Comparison of ENCODE assay signal across 22 cellular contexts in the genomic region with DNA sequence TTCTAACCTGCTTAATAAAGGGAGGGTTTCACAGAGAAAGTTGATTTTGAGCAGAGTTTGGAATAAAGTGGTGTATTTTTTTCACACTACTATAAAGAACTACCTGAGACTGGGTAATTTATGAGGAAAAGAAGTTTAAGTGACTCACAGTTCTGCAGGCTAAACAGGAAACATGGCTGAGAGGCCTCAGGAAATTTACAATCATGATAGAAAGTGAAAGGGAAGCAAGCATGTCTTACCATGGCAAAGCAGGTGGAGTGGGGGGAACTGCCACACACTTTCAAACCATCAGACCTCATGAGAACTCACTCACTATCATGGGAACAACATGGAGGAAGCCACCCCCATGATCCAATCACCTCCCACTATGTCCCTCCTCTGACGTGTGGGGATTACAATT.
A peak's percentile ranks its signal among the peaks of the same experiment; 100 is the strongest.
DNase-seq lines count a peak whose midpoint lies in the region; ATAC-seq, FAIRE-seq and TF ChIP-seq lines count a peak whose summit lies in the region.
"Had no signal": no experiment of that assay in that cellular context is flagged by ENCODE, and none has a peak within 500 bp of the region (broad histone marks: within the 10 kb centered on the region; RNA-seq: fewer than 3 reads in every experiment).

No MANE protein-coding gene starts in this region.

- H3K4me2 ChIP-seq in mammary epithelial cell (ENCODE audit: insufficient read depth, low read depth, low read length) (no peak overlapping the region), endothelial cell of umbilical vein (ENCODE audit: insufficient read depth, low read length) (peak overlapping the region; percentile 64)
- H3K4me2 ChIP-seq: hepatocyte had no signal

- H3K9ac ChIP-seq in mammary epithelial cell (ENCODE audit: insufficient read depth, low read length) (no peak overlapping the region), endothelial cell of umbilical vein (replicated peaks; ENCODE audit: extremely low read depth, insufficient read depth, low read length) (no peak overlapping the region)

- H3K4me3 Mint-ChIP-seq in stimulated activated effector memory CD8-positive, alpha-beta T cell treated with anti-CD3 and anti-CD28 coated beads, Interleukin-12 subunit alpha, Interleukin-12 subunit beta, amount 100 ng/mL, for 72 hours: no peak overlapping the region
- H3K4me3 Mint-ChIP-seq: activated CD4-positive, alpha-beta memory T cell treated with anti-CD3 and anti-CD28 coated beads, Interleukin-2, amount 10 ng/mL, durations not matched to agents 7 days and 5 days; activated T-cell treated with anti-CD3 and anti-CD28 coated beads, Interleukin-2, amount 50 U/mL, for 72 hours; CD4-positive, alpha-beta T cell; stimulated activated naive CD8-positive, alpha-beta T cell treated with anti-CD3 and anti-CD28 coated beads, Interleukin-15, Interleukin-2, amounts not matched to agents 100 ng/mL and 50 ng/mL, for 24 hours had no signal

- in situ Hi-C loops in mammary epithelial cell (cut with MboI; ENCODE audit: low sequenced_read_pairs in 2 of 2): no loop called here

- H4K20me1 ChIP-seq in mammary epithelial cell (ENCODE audit: insufficient read depth, low read length) (no peaks in the 10 kb centered on the region), endothelial cell of umbilical vein (replicated peaks; ENCODE audit: control insufficient read depth, extremely low read depth, insufficient read depth, low read length) (no peaks in the 10 kb centered on the region)

- dilution Hi-C loops in mammary epithelial cell (cut with HindIII; ENCODE audit: low sequenced_read_pairs) (no loop called here), endothelial cell of umbilical vein (cut with MboI; ENCODE audit: extremely low pct_ligation_motif_present, low sequenced_read_pairs) (no loop called here)

- H3K27ac ChIP-seq in mammary epithelial cell (ENCODE audit: insufficient read depth, low read depth, low read length) (no peak overlapping the region), breast epithelium (no peak overlapping the region), endothelial cell of umbilical vein (ENCODE audit: insufficient read depth, low read depth, low read length) (no peak overlapping the region)
- H3K27ac ChIP-seq: hepatocyte, VCaP had no signal

- no peaks in the 10 kb centered on the region for H3K9me3 Mint-ChIP-seq in stimulated activated effector memory CD8-positive, alpha-beta T cell treated with anti-CD3 and anti-CD28 coated beads, Interleukin-12 subunit alpha, Interleukin-12 subunit beta, amount 100 ng/mL, for 72 hours
- H3K9me3 Mint-ChIP-seq: activated CD4-positive, alpha-beta memory T cell treated with anti-CD3 and anti-CD28 coated beads, Interleukin-2, amount 10 ng/mL, durations not matched to agents 7 days and 5 days; CD4-positive, alpha-beta T cell; stimulated activated naive CD8-positive, alpha-beta T cell treated with anti-CD3 and anti-CD28 coated beads, Interleukin-15, Interleukin-2, amounts not matched to agents 100 ng/mL and 50 ng/mL, for 24 hours had no signal

- DNase-seq in mammary epithelial cell (peak; percentile 15), breast epithelium (ENCODE audit: low spot score in 2 of 2) (no peak), endothelial cell of umbilical vein (ENCODE audit: low read depth, low spot score) (peak; percentile 81), head of caudate nucleus (no peak), GM10266 (ENCODE audit: extremely low spot score) (no peak)
- DNase-seq in stimulated activated CD4-positive, alpha-beta T cell treated with anti-CD3 and anti-CD28 coated beads, Interleukin-4, amount 100 ng/mL, for 1 hour: no peak
- no peak for DNase-seq in stimulated activated effector memory CD8-positive, alpha-beta T cell treated with anti-CD3 and anti-CD28 coated beads, Interleukin-12 subunit alpha, Interleukin-12 subunit beta, amount 100 ng/mL, for 72 hours (ENCODE audit: low spot score in 2 of 2)
- DNase-seq: activated CD4-positive, alpha-beta memory T cell treated with anti-CD3 and anti-CD28 coated beads, Interleukin-2, amount 10 ng/mL, durations not matched to agents 7 days and 5 days; activated T-cell treated with anti-CD3 and anti-CD28 coated beads, Interleukin-2, amount 50 U/mL, for 72 hours; CD4-positive, alpha-beta T cell; central memory CD4-positive, alpha-beta T cell; DMS79 treated with DMSO at 0.1 percent for 48 hours; NCI-H1694 treated with DMSO at 0.1 percent for 48 hours; NCI-H446; NK-92 treated with Interleukin-12 subunit alpha and Interleukin-12 subunit beta, amount 100 ng/mL, for 24 hours; retina; stimulated activated CD4-positive, alpha-beta T cell treated with anti-CD3 and anti-CD28 coated beads, Interleukin-12 subunit alpha, Interleukin-12 subunit beta, amount 100 ng/mL, for 4 hours; T-helper 1 cell had no signal

- H2AFZ ChIP-seq in mammary epithelial cell (ENCODE audit: low read depth, low read length): no peak overlapping the region
- H2AFZ ChIP-seq in endothelial cell of umbilical vein (ENCODE audit: low read depth, low read length): no peak overlapping the region
- H2AFZ ChIP-seq: hepatocyte had no signal

- FAIRE-seq in endothelial cell of umbilical vein (lab: Jason Lieb, UNC): peak; percentile 76

- H3K4me1 ChIP-seq in mammary epithelial cell (ENCODE audit: insufficient read depth, low read length) (no peaks in the 10 kb centered on the region), breast epithelium (no peaks in the 10 kb centered on the region), endothelial cell of umbilical vein (ENCODE audit: control insufficient read depth, extremely low read depth, insufficient read depth, low read length) (peaks cover 7% of the 10 kb centered on the region)

- BruUV-seq in mammary epithelial cell (replicated peaks; lab: Mats Ljungman, UMichigan) (no TSS peak), endothelial cell of umbilical vein (replicated peaks; lab: Mats Ljungman, UMichigan) (no TSS peak)

- no peaks in the 10 kb centered on the region for H3K9me1 ChIP-seq in endothelial cell of umbilical vein (replicated peaks; ENCODE audit: control insufficient read depth, extremely low read depth, insufficient read depth, low read length)

- peak; percentile 44 for ATAC-seq in HG03139 (IDR thresholded peaks at IDR 0.05; ENCODE audit: unreplicated experiment)
- no peak for ATAC-seq in stimulated activated effector memory CD8-positive, alpha-beta T cell treated with anti-CD3 and anti-CD28 coated beads, Interleukin-12 subunit alpha, Interleukin-12 subunit beta, amount 100 ng/mL, for 72 hours
- ATAC-seq: activated T-cell treated with anti-CD3 and anti-CD28 coated beads, Interleukin-2, amount 50 U/mL, for 72 hours had no signal

- POLR2A ChIA-PET in endothelial cell of umbilical vein (lab: Charles Lee): no interaction called here

- no peaks in the 10 kb centered on the region for H3K4me1 Mint-ChIP-seq in stimulated activated effector memory CD8-positive, alpha-beta T cell treated with anti-CD3 and anti-CD28 coated beads, Interleukin-12 subunit alpha, Interleukin-12 subunit beta, amount 100 ng/mL, for 72 hours
- H3K4me1 Mint-ChIP-seq: activated CD4-positive, alpha-beta memory T cell treated with anti-CD3 and anti-CD28 coated beads, Interleukin-2, amount 10 ng/mL, durations not matched to agents 7 days and 5 days had no signal

- CTCF ChIA-PET in mammary epithelial cell (lab: Charles Lee; ENCODE audit: low non-redundant PET) (no interaction called here), endothelial cell of umbilical vein (lab: Charles Lee) (interaction anchor here (0.7 kb wide), 1 partner anchor 19 kb away, joined by 3 read pairs; no protein-coding TSS in a partner anchor)

- H3K9me3 ChIP-seq in mammary epithelial cell (replicated peaks; ENCODE audit: insufficient read depth, low read length) (no peaks in the 10 kb centered on the region), breast epithelium (no peaks in the 10 kb centered on the region), endothelial cell of umbilical vein (replicated peaks; ENCODE audit: control insufficient read depth, insufficient read depth, low read length) (no peaks in the 10 kb centered on the region)

- no peak overlapping the region for H3K27ac Mint-ChIP-seq in stimulated activated effector memory CD8-positive, alpha-beta T cell treated with anti-CD3 and anti-CD28 coated beads, Interleukin-12 subunit alpha, Interleukin-12 subunit beta, amount 100 ng/mL, for 72 hours
- H3K27ac Mint-ChIP-seq: activated CD4-positive, alpha-beta memory T cell treated with anti-CD3 and anti-CD28 coated beads, Interleukin-2, amount 10 ng/mL, durations not matched to agents 7 days and 5 days; activated T-cell treated with anti-CD3 and anti-CD28 coated beads, Interleukin-2, amount 50 U/mL, for 72 hours; CD4-positive, alpha-beta T cell; stimulated activated naive CD8-positive, alpha-beta T cell treated with anti-CD3 and anti-CD28 coated beads, Interleukin-15, Interleukin-2, amounts not matched to agents 100 ng/mL and 50 ng/mL, for 24 hours had no signal

- no peaks in the 10 kb centered on the region for H3K79me2 ChIP-seq in mammary epithelial cell (ENCODE audit: insufficient read depth, low read length)
- H3K79me2 ChIP-seq in endothelial cell of umbilical vein (ENCODE audit: control insufficient read depth, insufficient read depth, low read length): no peaks in the 10 kb centered on the region
- H3K79me2 ChIP-seq: hepatocyte had no signal

- WGBS in mammary epithelial cell (ENCODE audit: low coverage, missing lambda C conversion rate): 100% methylated on average over 1 of the region's 1 CpG

- H3K27me3 ChIP-seq in mammary epithelial cell (ENCODE audit: insufficient read depth, low read length) (no peaks in the 10 kb centered on the region), breast epithelium (no peaks in the 10 kb centered on the region), endothelial cell of umbilical vein (ENCODE audit: control insufficient read depth in 2 of 2, insufficient read depth in 2 of 2, low read length in 2 of 2) (no peaks in the 10 kb centered on the region)
- H3K27me3 ChIP-seq: hepatocyte had no signal

- no peak overlapping the region for H3K4me3 ChIP-seq in mammary epithelial cell (replicated peaks in 1 of 3; ENCODE audit: insufficient read depth in 1 of 3, low read depth in 2 of 3, low read length in 3 of 3)
- no peak overlapping the region for H3K4me3 ChIP-seq in breast epithelium
- H3K4me3 ChIP-seq in endothelial cell of umbilical vein (replicated peaks in 1 of 3; ENCODE audit: insufficient read depth in 1 of 3, low read depth in 1 of 3, low read length in 3 of 3): no peak overlapping the region
- H3K4me3 ChIP-seq: hepatocyte had no signal

- no peak for TF ChIP-seq POLR2A in breast epithelium (IDR thresholded peaks at IDR 0.05)
- no peak for TF ChIP-seq POLR2A in endothelial cell of umbilical vein (IDR thresholded peaks at IDR 0.05; ENCODE audit: low read depth, low read length)

- H3K36me3 Mint-ChIP-seq in stimulated activated effector memory CD8-positive, alpha-beta T cell treated with anti-CD3 and anti-CD28 coated beads, Interleukin-12 subunit alpha, Interleukin-12 subunit beta, amount 100 ng/mL, for 72 hours: no peaks in the 10 kb centered on the region

- intact Hi-C loops in mammary epithelial cell (cut with micrococcal nuclease): loop anchor here (5.0 kb wide), 1 partner anchor 372 kb away; no protein-coding TSS in a partner anchor
- intact Hi-C loops in breast epithelium (cut with DNase I; ENCODE audit: low total_unique reads): no loop called here
- intact Hi-C loops in endothelial cell of umbilical vein (cut with micrococcal nuclease): no loop called here
- intact Hi-C loops in head of caudate nucleus (cut with DNase I): no loop called here

- H3K36me3 ChIP-seq in mammary epithelial cell (ENCODE audit: insufficient read depth, low read length): no peaks in the 10 kb centered on the region
- H3K36me3 ChIP-seq in breast epithelium: no peaks in the 10 kb centered on the region
- H3K36me3 ChIP-seq in endothelial cell of umbilical vein (ENCODE audit: control insufficient read depth in 2 of 2, extremely low read depth in 1 of 2, insufficient read depth in 2 of 2, low read length in 2 of 2): no peaks in the 10 kb centered on the region

- TF ChIP-seq CTCF in mammary epithelial cell (conservative IDR thresholded peaks at IDR 0.05 in 1 of 2, IDR thresholded peaks at IDR 0.05 in 1 of 2; ENCODE audit: extremely low read depth in 1 of 2, insufficient read depth in 1 of 2, low read depth in 1 of 2, low read length in 2 of 2): no peak
- no peak for TF ChIP-seq CTCF in breast epithelium (IDR thresholded peaks at IDR 0.05)
- no peak for TF ChIP-seq CTCF in endothelial cell of umbilical vein (IDR thresholded peaks at IDR 0.05; ENCODE audit: extremely low read depth in 1 of 2, insufficient read depth in 1 of 2, low read depth in 1 of 2, low read length in 2 of 2)
- no peak for TF ChIP-seq CTCF in GM10266 (IDR thresholded peaks at IDR 0.05; ENCODE audit: control insufficient read depth, insufficient read depth, low read depth, missing control alignments)

Comparison
In these comparisons a context has a peak if more than half of its experiments do, and no peak if none do; other contexts are left out.
1. DNase-seq: peak in mammary epithelial cell (single experiment) and endothelial cell of umbilical vein (single experiment); none in breast epithelium (0 of 2), stimulated activated CD4-positive, alpha-beta T cell treated with anti-CD3 and anti-CD28 coated beads, Interleukin-4, amount 100 ng/mL, for 1 hour (single experiment), head of caudate nucleus (0 of 42), GM10266 (single experiment) and stimulated activated effector memory CD8-positive, alpha-beta T cell treated with anti-CD3 and anti-CD28 coated beads, Interleukin-12 subunit alpha, Interleukin-12 subunit beta, amount 100 ng/mL, for 72 hours (0 of 2).